Comparison of ENCODE assay signal across 8 cellular contexts in genomic region chr9:95508242-95508967, GRCh38. TPM values are rescaled to one million over a fixed set of nuclear protein-coding genes. Genes with fewer than 3 reads are reported as not detected.
DNase-seq lines count a peak whose midpoint lies in the region; ATAC-seq and TF ChIP-seq lines count a peak whose summit lies in the region.

No MANE protein-coding gene starts in this region.

- dilution Hi-C loops in IMR-90 (cut with HindIII; ENCODE audit: low sequenced_read_pairs, unreplicated experiment): no loop called here

- H3K9me3 ChIP-seq in IMR-90 (ENCODE audit: control insufficient read depth, insufficient read depth, low read length): no peaks in the 10 kb centered on the region

- H3K27me3 ChIP-seq in IMR-90 (ENCODE audit: control insufficient read depth, insufficient read depth, low read length): no peaks in the 10 kb centered on the region

- no peak overlapping the region for H3K23ac ChIP-seq in IMR-90 (ENCODE audit: low read depth, low read length)

- no peak overlapping the region for H3K27ac Mint-ChIP-seq in activated naive CD8-positive, alpha-beta T cell
- peak overlapping the region; percentile 79 for H3K27ac Mint-ChIP-seq in stimulated activated effector memory CD8-positive, alpha-beta T cell treated with anti-CD3 and anti-CD28 coated beads, Interleukin-12 subunit alpha, Interleukin-12 subunit beta, amount 100 ng/mL, for 72 hours

- H3K9ac ChIP-seq in IMR-90 (ENCODE audit: low read depth, low read length): peak overlapping the region; percentile 98

- H4K5ac ChIP-seq in IMR-90 (ENCODE audit: low read depth, low read length): no peak overlapping the region

- H2AFZ ChIP-seq in IMR-90 (replicated peaks; ENCODE audit: low read length, poor library complexity): peak overlapping the region; percentile 93

- ATAC-seq in IMR-90 (ENCODE audit: low read depth) (no peak), GM19452 (IDR thresholded peaks at IDR 0.05; ENCODE audit: unreplicated experiment) (no peak), HG03432 (IDR thresholded peaks at IDR 0.05; ENCODE audit: unreplicated experiment) (no peak)
- no peak for ATAC-seq in stimulated activated effector memory CD8-positive, alpha-beta T cell treated with anti-CD3 and anti-CD28 coated beads, Interleukin-12 subunit alpha, Interleukin-12 subunit beta, amount 100 ng/mL, for 72 hours

- no peak overlapping the region for H3K56ac ChIP-seq in IMR-90 (ENCODE audit: extremely low read depth, insufficient read depth, low read length)

- peak overlapping the region; percentile 87 for H2BK5ac ChIP-seq in IMR-90 (ENCODE audit: low read depth, low read length, poor library complexity, severe bottlenecking)

- 1% methylated on average over 51 of the region's 111 CpGs; no CpG with 5 or more reads in 1 of the 2 experiments for WGBS in IMR-90 (ENCODE audit: extremely low coverage in 2 of 2, insufficient read length in 1 of 2), 2 experiments

- H3K4me1 ChIP-seq in IMR-90 (ENCODE audit: control insufficient read depth, insufficient read depth, low read length): peaks cover 9% of the 10 kb centered on the region

- H4K91ac ChIP-seq in IMR-90 (ENCODE audit: insufficient read depth, low read depth, low read length): no peak overlapping the region

- in situ Hi-C loops in IMR-90 (cut with MboI; ENCODE audit: low sequenced_read_pairs): no loop called here

- H3K18ac ChIP-seq in IMR-90 (ENCODE audit: low read depth, low read length): no peak overlapping the region; the same call in 1 of the 2 replicates

- POLR2A ChIA-PET in IMR-90 (lab: Charles Lee; ENCODE audit: unreplicated experiment): no interaction called here

- peak; percentile 23 for DNase-seq in COR-L47 (lab: John Stamatoyannopoulos, UW)
- DNase-seq in IMR-90: no peak
- peak; percentile 18 to 67 for DNase-seq in stimulated activated effector memory CD8-positive, alpha-beta T cell treated with anti-CD3 and anti-CD28 coated beads, Interleukin-12 subunit alpha, Interleukin-12 subunit beta, amount 100 ng/mL, for 72 hours (ENCODE audit: low spot score in 2 of 2)
- DNase-seq in islet precursor cell: no peak

- no peak for TF ChIP-seq RAD21 in IMR-90 (IDR thresholded peaks at IDR 0.05; ENCODE audit: low read length)

- no peaks in the 10 kb centered on the region for H3K36me3 Mint-ChIP-seq in activated naive CD8-positive, alpha-beta T cell
- H3K36me3 Mint-ChIP-seq in stimulated activated effector memory CD8-positive, alpha-beta T cell treated with anti-CD3 and anti-CD28 coated beads, Interleukin-12 subunit alpha, Interleukin-12 subunit beta, amount 100 ng/mL, for 72 hours: peaks cover 23% of the 10 kb centered on the region

- no peaks in the 10 kb centered on the region for H3K36me3 ChIP-seq in IMR-90 (ENCODE audit: control insufficient read depth, insufficient read depth, low read length)

- H3K4me3 ChIP-seq in IMR-90 (ENCODE audit: insufficient read depth, low read depth, low read length) (peak overlapping the region; percentile 84), iPS-11a (ENCODE audit: low read depth, low read length) (peak overlapping the region; percentile 75)

- H3K4me1 Mint-ChIP-seq in activated naive CD8-positive, alpha-beta T cell (ENCODE audit: low read depth): peaks cover 47% of the 10 kb centered on the region
- peaks cover 45% of the 10 kb centered on the region for H3K4me1 Mint-ChIP-seq in stimulated activated effector memory CD8-positive, alpha-beta T cell treated with anti-CD3 and anti-CD28 coated beads, Interleukin-12 subunit alpha, Interleukin-12 subunit beta, amount 100 ng/mL, for 72 hours

- H2AK5ac ChIP-seq in IMR-90 (ENCODE audit: low read depth, low read length): no peak overlapping the region

- peak overlapping the region; percentile 99 for H3K4me3 Mint-ChIP-seq in activated naive CD8-positive, alpha-beta T cell
- H3K4me3 Mint-ChIP-seq in stimulated activated effector memory CD8-positive, alpha-beta T cell treated with anti-CD3 and anti-CD28 coated beads, Interleukin-12 subunit alpha, Interleukin-12 subunit beta, amount 100 ng/mL, for 72 hours: peak overlapping the region; percentile 92

- no peaks in the 10 kb centered on the region; the same call in 1 of the 2 replicates for H3K9me1 ChIP-seq in IMR-90 (ENCODE audit: insufficient read depth, low read length)

- H2BK15ac ChIP-seq in IMR-90 (ENCODE audit: low read depth, low read length): no peak overlapping the region

- H3K9me3 Mint-ChIP-seq in activated naive CD8-positive, alpha-beta T cell (ENCODE audit: low read depth): no peaks in the 10 kb centered on the region
- H3K9me3 Mint-ChIP-seq in stimulated activated effector memory CD8-positive, alpha-beta T cell treated with anti-CD3 and anti-CD28 coated beads, Interleukin-12 subunit alpha, Interleukin-12 subunit beta, amount 100 ng/mL, for 72 hours: no peaks in the 10 kb centered on the region

- H3K4ac ChIP-seq in IMR-90 (ENCODE audit: low read depth, low read length): no peak overlapping the region

- H3K14ac ChIP-seq in IMR-90 (replicated peaks; ENCODE audit: low read depth, low read length): no peak overlapping the region

- no TSS peak for BruUV-seq in IMR-90 (replicated peaks; lab: Mats Ljungman, UMichigan)

- peak overlapping the region; percentile 91 for H3K4me2 ChIP-seq in IMR-90 (ENCODE audit: low read depth, low read length)

- H3K27ac ChIP-seq in IMR-90 (ENCODE audit: insufficient read depth, low read length): peak overlapping the region; percentile 88

- H4K20me1 ChIP-seq in IMR-90 (ENCODE audit: insufficient read depth, low read length): peaks cover 13% of the 10 kb centered on the region

- peaks cover 6 to 41% of the 10 kb centered on the region in 2 experiments; a peak in 3 of 4 replicates for H3K79me1 ChIP-seq in IMR-90 (ENCODE audit: low read depth in 1 of 2, low read length in 2 of 2)

- intact Hi-C loops in IMR-90 (cut with micrococcal nuclease): loop anchor here (5.0 to 10.0 kb wide), 3 partner anchors 126 to 626 kb away; no protein-coding TSS in a partner anchor

- no peak for TF ChIP-seq CTCF in IMR-90 (conservative IDR thresholded peaks at IDR 0.05; ENCODE audit: low read depth, low read length)

- H2BK120ac ChIP-seq in IMR-90 (ENCODE audit: low read depth, low read length): no peak overlapping the region

- H2AK9ac ChIP-seq in IMR-90 (replicated peaks; ENCODE audit: low read depth, low read length, poor library complexity): peak overlapping the region; percentile 55

- no peaks in the 10 kb centered on the region for H3K27me3 Mint-ChIP-seq in activated naive CD8-positive, alpha-beta T cell

- CTCF ChIA-PET in IMR-90 (lab: Yijun Ruan, JAX): no interaction called here

- H2BK20ac ChIP-seq in IMR-90 (ENCODE audit: low read depth, low read length): no peak overlapping the region

- no peak for TF ChIP-seq POLR2A in IMR-90 (IDR thresholded peaks at IDR 0.05; ENCODE audit: low read depth, low read length)

- no peak overlapping the region for H4K8ac ChIP-seq in IMR-90 (ENCODE audit: low read depth in 2 of 2, low read length in 2 of 2)

TF ChIP-seq in IMR-90, 13 proteins besides CTCF, POLR2A, EP300 and RAD21:
- TF ChIP-seq RCOR1 (IDR thresholded peaks at IDR 0.05; ENCODE audit: insufficient replicate concordance, low read length): no peak
- no peak for TF ChIP-seq CEBPB (IDR thresholded peaks at IDR 0.05; ENCODE audit: low read depth, low read length)
- no peak for TF ChIP-seq USF2 (IDR thresholded peaks at IDR 0.05; ENCODE audit: low read depth, low read length)
- TF ChIP-seq, protein P1, sequence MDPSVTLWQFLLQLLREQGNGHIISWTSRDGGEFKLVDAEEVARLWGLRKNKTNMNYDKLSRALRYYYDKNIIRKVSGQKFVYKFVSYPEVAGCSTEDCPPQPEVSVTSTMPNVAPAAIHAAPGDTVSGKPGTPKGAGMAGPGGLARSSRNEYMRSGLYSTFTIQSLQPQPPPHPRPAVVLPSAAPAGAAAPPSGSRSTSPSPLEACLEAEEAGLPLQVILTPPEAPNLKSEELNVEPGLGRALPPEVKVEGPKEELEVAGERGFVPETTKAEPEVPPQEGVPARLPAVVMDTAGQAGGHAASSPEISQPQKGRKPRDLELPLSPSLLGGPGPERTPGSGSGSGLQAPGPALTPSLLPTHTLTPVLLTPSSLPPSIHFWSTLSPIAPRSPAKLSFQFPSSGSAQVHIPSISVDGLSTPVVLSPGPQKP (IDR thresholded peaks at IDR 0.05; ENCODE audit: borderline replicate concordance, low read depth, low read length): no peak
- TF ChIP-seq BHLHE40 (IDR thresholded peaks at IDR 0.05; ENCODE audit: low read depth, low read length): no peak
- no peak for TF ChIP-seq SMC3 (IDR thresholded peaks at IDR 0.05; ENCODE audit: low read depth, low read length)
- TF ChIP-seq RFX5 (IDR thresholded peaks at IDR 0.05; ENCODE audit: low read depth, low read length): no peak
- no peak for TF ChIP-seq NFE2L2 (IDR thresholded peaks at IDR 0.05; ENCODE audit: low read depth, low read length)
- no peak for TF ChIP-seq CHD1 (IDR thresholded peaks at IDR 0.05; ENCODE audit: low read depth, low read length)
- no peak for TF ChIP-seq MXI1 (IDR thresholded peaks at IDR 0.05; ENCODE audit: borderline replicate concordance, low read depth, low read length)
- TF ChIP-seq MAFK (IDR thresholded peaks at IDR 0.05; ENCODE audit: low read depth, low read length): no peak
- no peak for TF ChIP-seq MAZ (IDR thresholded peaks at IDR 0.05; ENCODE audit: borderline replicate concordance, low read depth, low read length)
- TF ChIP-seq FOS (IDR thresholded peaks at IDR 0.05; ENCODE audit: low read depth, low read length): no peak
TF ChIP-seq in IMR-90: peak in this region for 0.

RNA-seq across cellular contexts. Expression of gene PTCH1, which starts 8.4 kb away (rescaled TPM):
- total RNA-seq in IMR-90 (2012; rRNA removed): 4.1 and 5.3 TPM in 2 replicates
- polyA plus RNA-seq in IMR-90 (2012; rRNA removed): 5.0 and 6.0 TPM in 2 replicates
- polyA plus RNA-seq in IMR-90 (2012; cell fraction: cytosol; rRNA removed): 2.0 and 3.7 TPM in 2 replicates
- 12.6 and 14.4 TPM in 2 replicates for polyA plus RNA-seq in IMR-90 (2012; cell fraction: nucleus; rRNA removed; ENCODE audit: low replicate concordance)

Comparison
In these comparisons a context has a peak if more than half of its experiments do, and no peak if none do; other contexts are left out.
1. DNase-seq: peak in COR-L47 (single experiment) and stimulated activated effector memory CD8-positive, alpha-beta T cell treated with anti-CD3 and anti-CD28 coated beads, Interleukin-12 subunit alpha, Interleukin-12 subunit beta, amount 100 ng/mL, for 72 hours (2 of 2); none in IMR-90 (single experiment) and islet precursor cell (single experiment).